34 cellular contexts compared by ENCODE assay signal in genomic region chr9:132155514-132155913, GRCh38.
"Had no signal": no experiment of that assay in that cellular context is flagged by ENCODE, and none has a peak within 500 bp of the region (broad histone marks: within the 10 kb centered on the region; RNA-seq: fewer than 3 reads in every experiment).

No MANE protein-coding gene starts in this region.

- DNase-seq: activated B cell treated with CpG ODN at 0.5 μM for 24 hours; activated CD4-positive, alpha-beta memory T cell treated with anti-CD3 and anti-CD28 coated beads for 36 hours; activated CD4-positive, alpha-beta T cell treated with anti-CD3 and anti-CD28 coated beads for 4 hours; activated CD4-positive, alpha-beta T cell treated with anti-CD3 and anti-CD28 coated beads, Interleukin-2, amount 10 ng/mL, durations not matched to agents 24 days and 14 days; activated CD4-positive, alpha-beta T cell treated with anti-CD3 and anti-CD28 coated beads, Interleukin-2, amount 50 U/mL, for 1 hour; activated CD4-positive, alpha-beta T cell treated with anti-CD3 and anti-CD28 coated beads, Interleukin-2, amount 50 U/mL, for 4 hours; activated CD4-positive, CD25-positive, alpha-beta regulatory T cell treated with anti-CD3 and anti-CD28 coated beads, Interleukin-2, amount 50 U/mL, for 72 hours; activated CD8-positive, alpha-beta memory T cell treated with anti-CD3 and anti-CD28 coated beads, Interleukin-2, amount 50 U/mL, for 4 hours; activated CD8-positive, alpha-beta T cell treated with anti-CD3 and anti-CD28 coated beads for 36 hours; activated effector memory CD4-positive, alpha-beta T cell treated with anti-CD3 and anti-CD28 coated beads, Interleukin-2, amount 50 U/mL, for 16 hours; activated gamma-delta T cell treated with Interleukin-2 at 50 U/mL for 16 hours; activated naive CD4-positive, alpha-beta T cell; activated naive CD4-positive, alpha-beta T cell treated with anti-CD3 and anti-CD28 coated beads for 36 hours; activated naive CD4-positive, alpha-beta T cell treated with anti-CD3 and anti-CD28 coated beads, Interleukin-2, amount 50 U/mL, for 16 hours; activated naive CD8-positive, alpha-beta T cell treated with anti-CD3 and anti-CD28 coated beads for 36 hours; activated T-cell treated with anti-CD3 and anti-CD28 coated beads for 4 hours; activated T-cell treated with anti-CD3 and anti-CD28 coated beads, Interleukin-2, amount 50 U/mL, for 1 hour; activated T-cell treated with anti-CD3 and anti-CD28 coated beads, Interleukin-2, amount 50 U/mL, for 4 hours; activated T-cell treated with anti-CD3 and anti-CD28 coated beads, Interleukin-2, amount 50 U/mL, for 72 hours; adrenal gland; amniotic stem cell; aorta; body of pancreas; brain microvascular endothelial cell; central memory CD4-positive, alpha-beta T cell; T-helper 1 cell; T-helper 2 cell; T-helper 9 cell had no signal

- H3K27ac ChIP-seq: adrenal gland, body of pancreas, brain microvascular endothelial cell, breast epithelium, VCaP had no signal

- H3K4me3 ChIP-seq: adrenal gland, body of pancreas, breast epithelium had no signal

- H3K4me1 ChIP-seq: adrenal gland, body of pancreas, breast epithelium had no signal

- H3K9me3 ChIP-seq: adrenal gland, body of pancreas, breast epithelium had no signal

- H3K36me3 ChIP-seq: adrenal gland, brain microvascular endothelial cell, breast epithelium had no signal

- ATAC-seq: activated CD8-positive, alpha-beta T cell treated with anti-CD3 and anti-CD28 coated beads for 36 hours; activated naive CD4-positive, alpha-beta T cell treated with anti-CD3 and anti-CD28 coated beads, Interleukin-2, amount 50 U/mL, for 72 hours; activated T-cell treated with anti-CD3 and anti-CD28 coated beads, Interleukin-2, amount 50 U/mL, for 4 hours; activated T-cell treated with anti-CD3 and anti-CD28 coated beads, Interleukin-2, amount 50 U/mL, for 72 hours; activated T-helper 17 cell treated with anti-CD3 and anti-CD28 coated beads, Interleukin-2, amount 50 U/mL, for 72 hours; body of pancreas had no signal

- FAIRE-seq: astrocyte, TTC549 had no signal
